7 cellular contexts compared by ENCODE assay signal in genomic region chr10:29403208-29403607, GRCh38.
"Had no signal": no experiment of that assay in that cellular context is flagged by ENCODE, and none has a peak within 500 bp of the region (broad histone marks: within the 10 kb centered on the region; RNA-seq: fewer than 3 reads in every experiment).

No MANE protein-coding gene starts in this region.

- H3K4me2 ChIP-seq: KMS-11 had no signal

- ATAC-seq: K562 had no signal

- H3K27ac ChIP-seq: HL-60, KMS-11 had no signal

- H3K4me3 ChIP-seq: K562 had no signal

- DNase-seq: IMR-90, KBM-7, KG1 had no signal

- H3K9ac ChIP-seq: KMS-11 had no signal

- FAIRE-seq: HTR-8/SVneo, K562 had no signal
